11 cellular contexts compared by ENCODE assay signal in genomic region chr1:153608089-153608672, GRCh38. TPM values are rescaled to one million over a fixed set of nuclear protein-coding genes. Genes with fewer than 3 reads are reported as not detected.
DNase-seq lines count a peak whose midpoint lies in the region; ATAC-seq and TF ChIP-seq lines count a peak whose summit lies in the region.
"Had no signal": no experiment of that assay in that cellular context is flagged by ENCODE, and none has a peak within 500 bp of the region (broad histone marks: within the 10 kb centered on the region; RNA-seq: fewer than 3 reads in every experiment).

No MANE protein-coding gene starts in this region.

- H3K27me3 Mint-ChIP-seq in neural progenitor cell (ENCODE audit: insufficient read depth, low read depth) = peaks cover 13% of the 10 kb centered on the region
- H3K27me3 Mint-ChIP-seq: activated naive CD8-positive, alpha-beta T cell had no signal

- peak; percentile 63 for DNase-seq in A172 (ENCODE audit: low spot score)
- DNase-seq in PC-9 = peak; percentile 94 to 96
- peak; percentile 73 for DNase-seq in epithelial cell of esophagus (ENCODE audit: low read depth)
- DNase-seq in neural progenitor cell (ENCODE audit: low spot score) = no peak
- no peak for DNase-seq in HAP-1 (ENCODE audit: low spot score in 2 of 2)
- DNase-seq in NCI-H1436 treated with DMSO at 0.1 percent for 48 hours (lab: John Stamatoyannopoulos, UW) = no peak
- DNase-seq in NCI-H1417 treated with DMSO at 0.1 percent for 48 hours (lab: John Stamatoyannopoulos, UW) = no peak
- DNase-seq: BE2C, NCI-H2171 had no signal

- CTCF ChIA-PET in PC-9 (lab: Charles Lee) = interaction anchor here (1.0 to 1.3 kb wide), 2 partner anchors 26 to 35 kb away, joined by 3 to 4 read pairs; partner anchors contain the start of gene CHTOP

- intact Hi-C loops in PC-9 (cut with micrococcal nuclease; ENCODE audit: unreplicated experiment) = loop anchor here (1.0 kb wide), 6 partner anchors 19 to 75 kb away; partner anchors contain the start of genes CHTOP and S100A13

- H2AFZ ChIP-seq in PC-9 (no peak overlapping the region), neural progenitor cell (replicated peaks) (no peak overlapping the region)

- H3K79me2 ChIP-seq in PC-9 (ENCODE audit: low read depth) (peaks cover 48% of the 10 kb centered on the region), neural progenitor cell (ENCODE audit: low read depth) (no peaks in the 10 kb centered on the region)

- H3F3A ChIP-seq in PC-9 (ENCODE audit: insufficient read depth, low read depth) = peaks cover 68% of the 10 kb centered on the region
- H3F3A ChIP-seq in neural progenitor cell (ENCODE audit: low read depth) = no peaks in the 10 kb centered on the region

- H3K4me3 ChIP-seq in PC-9 (peak overlapping the region; percentile 56), epithelial cell of esophagus (ENCODE audit: low read length) (peak overlapping the region; percentile 100), neural progenitor cell (no peak overlapping the region), HAP-1 (no peak overlapping the region)

- no peaks in the 10 kb centered on the region for H3K9me3 ChIP-seq in PC-9 (ENCODE audit: insufficient read depth, low read depth)
- H3K9me3 ChIP-seq in neural progenitor cell (ENCODE audit: low read depth) = no peaks in the 10 kb centered on the region
- H3K9me3 ChIP-seq in HAP-1 = no peaks in the 10 kb centered on the region
- H3K9me3 ChIP-seq: BE2C had no signal

- H3K4me1 ChIP-seq in PC-9 (replicated peaks; ENCODE audit: insufficient read depth) (peaks cover 44% of the 10 kb centered on the region), neural progenitor cell (peaks cover 31% of the 10 kb centered on the region), HAP-1 (peaks cover 14% of the 10 kb centered on the region)

- TSS peak; percentile 11 for BruUV-seq in PC-9 (replicated peaks; lab: Mats Ljungman, UMichigan)

- no peaks in the 10 kb centered on the region for H3K9me3 Mint-ChIP-seq in neural progenitor cell

- H3K4me2 ChIP-seq in PC-9 (peak overlapping the region; percentile 84), neural progenitor cell (no peak overlapping the region)

- H3K9ac ChIP-seq in neural progenitor cell = no peak overlapping the region

- TF ChIP-seq CTCF in PC-9 (conservative IDR thresholded peaks at IDR 0.05) = peak; percentile 22; the same call in 1 of the 2 replicates
- TF ChIP-seq CTCF in epithelial cell of esophagus (IDR thresholded peaks at IDR 0.05; ENCODE audit: insufficient read depth, low read depth, low read length, missing control alignments) = no peak
- TF ChIP-seq CTCF in neural progenitor cell (IDR thresholded peaks at IDR 0.05) = no peak

- POLR2A ChIA-PET in PC-9 (lab: Charles Lee; ENCODE audit: unreplicated experiment) = interaction anchor here (0.6 to 1.1 kb wide), 4 partner anchors 26 to 1818 kb away, joined by 6 to 12 read pairs (median 7); partner anchors contain the start of genes CHTOP and TDRKH

- H3K9me2 ChIP-seq in PC-9 (ENCODE audit: insufficient read depth) = no peaks in the 10 kb centered on the region

- peaks cover 23% of the 10 kb centered on the region for H3K36me3 ChIP-seq in PC-9 (ENCODE audit: low read depth)
- H3K36me3 ChIP-seq in neural progenitor cell = no peaks in the 10 kb centered on the region
- no peaks in the 10 kb centered on the region for H3K36me3 ChIP-seq in HAP-1 (replicated peaks)
- H3K36me3 ChIP-seq: BE2C had no signal

- peaks cover 33% of the 10 kb centered on the region for H3K4me1 Mint-ChIP-seq in neural progenitor cell

- no peak for ATAC-seq in HG02759 (IDR thresholded peaks at IDR 0.05; ENCODE audit: unreplicated experiment)

- H3K27ac ChIP-seq in PC-9 (peak overlapping the region; percentile 96), neural progenitor cell (no peak overlapping the region)

- H3K27ac Mint-ChIP-seq in neural progenitor cell = peak overlapping the region; percentile 86
- H3K27ac Mint-ChIP-seq: activated naive CD8-positive, alpha-beta T cell had no signal

- H3K27me3 ChIP-seq in PC-9 (ENCODE audit: insufficient read depth, low read depth) (no peaks in the 10 kb centered on the region), neural progenitor cell (no peaks in the 10 kb centered on the region), HAP-1 (ENCODE audit: low read depth) (no peaks in the 10 kb centered on the region)
- H3K27me3 ChIP-seq: BE2C had no signal

- H3K4me3 Mint-ChIP-seq in neural progenitor cell = no peak overlapping the region
- H3K4me3 Mint-ChIP-seq: activated naive CD8-positive, alpha-beta T cell had no signal

- no peaks in the 10 kb centered on the region for H3K36me3 Mint-ChIP-seq in neural progenitor cell
- H3K36me3 Mint-ChIP-seq: activated naive CD8-positive, alpha-beta T cell had no signal

- in situ Hi-C loops in HAP-1 (cut with MboI; ENCODE audit: low sequenced_read_pairs) = no loop called here

- H4K20me1 ChIP-seq in PC-9 (ENCODE audit: insufficient read depth) (no peaks in the 10 kb centered on the region), neural progenitor cell (ENCODE audit: low read depth) (no peaks in the 10 kb centered on the region)

RNA-seq across cellular contexts. Expression of gene S100A16, which starts 4.8 kb away (rescaled TPM):
- total RNA-seq in A172 (2014; rRNA removed; shearing (Covaris generic)) = 726 and 852 TPM in 2 replicates
- total RNA-seq in PC-9 (2021) (226 and 276 TPM in 2 replicates), neural progenitor cell (ENCODE audit: low replicate concordance) (12.4 and 13.1 TPM in 2 replicates)

RNA-seq across cellular contexts. Expression of gene S100A14, which starts 7.9 kb away (rescaled TPM):
- total RNA-seq in A172 (2014; rRNA removed; shearing (Covaris generic)) = 0.17 TPM in 1 of 2 replicates, not detected in the other
- total RNA-seq in PC-9 (2021) (411 and 486 TPM in 2 replicates), neural progenitor cell (ENCODE audit: low replicate concordance) (not detected in 2 replicates)

RNA-seq across cellular contexts. Expression of gene S100A13, which starts 19.1 kb away (rescaled TPM):
- 116 and 160 TPM in 2 replicates for total RNA-seq in A172 (2014; rRNA removed; shearing (Covaris generic))
- total RNA-seq in PC-9 (2021) (120 and 144 TPM in 2 replicates), neural progenitor cell (ENCODE audit: low replicate concordance) (78.9 and 87.4 TPM in 2 replicates)

RNA-seq across cellular contexts. Expression of gene S100A1, which starts 20.1 kb away (rescaled TPM):
- 0.46 and 2.8 TPM in 2 replicates for total RNA-seq in A172 (2014; rRNA removed; shearing (Covaris generic))
- total RNA-seq in PC-9 (2021) = 0.46 and 1.0 TPM in 2 replicates
- 0.74 TPM in 1 of 2 replicates, not detected in the other for total RNA-seq in neural progenitor cell (ENCODE audit: low replicate concordance)

RNA-seq across cellular contexts. Expression of gene CHTOP, which starts 25.7 kb away (rescaled TPM):
- total RNA-seq in A172 (2014; rRNA removed; shearing (Covaris generic)) = 49.0 and 60.8 TPM in 2 replicates
- 75.1 and 83.9 TPM in 2 replicates for total RNA-seq in PC-9 (2021)
- 96.1 and 104 TPM in 2 replicates for total RNA-seq in neural progenitor cell (ENCODE audit: low replicate concordance)

Comparison
In these comparisons a context has a peak if more than half of its experiments do, and no peak if none do; other contexts are left out.
1. DNase-seq: peak in A172 (single experiment), PC-9 (2 of 2) and epithelial cell of esophagus (single experiment); none in neural progenitor cell (single experiment), HAP-1 (0 of 2), NCI-H1436 treated with DMSO at 0.1 percent for 48 hours (single experiment) and NCI-H1417 treated with DMSO at 0.1 percent for 48 hours (single experiment).
2. H3K4me3 ChIP-seq: peak in PC-9 (single experiment) and epithelial cell of esophagus (single experiment); none in neural progenitor cell (single experiment) and HAP-1 (single experiment).
3. RNA of gene S100A16, which starts 4.8 kb away (total RNA-seq): 726 to 852 TPM in A172 and 226 to 276 TPM in PC-9; 12.4 to 13.1 TPM in neural progenitor cell; every median in the first group is over 10 times any median in the second.
4. RNA of gene S100A14, which starts 7.9 kb away (total RNA-seq): 411 to 486 TPM in PC-9; 0.17 TPM in A172 and not detected in neural progenitor cell; every median in the first group is over 100 times any median in the second.